In the genomic region with DNA sequence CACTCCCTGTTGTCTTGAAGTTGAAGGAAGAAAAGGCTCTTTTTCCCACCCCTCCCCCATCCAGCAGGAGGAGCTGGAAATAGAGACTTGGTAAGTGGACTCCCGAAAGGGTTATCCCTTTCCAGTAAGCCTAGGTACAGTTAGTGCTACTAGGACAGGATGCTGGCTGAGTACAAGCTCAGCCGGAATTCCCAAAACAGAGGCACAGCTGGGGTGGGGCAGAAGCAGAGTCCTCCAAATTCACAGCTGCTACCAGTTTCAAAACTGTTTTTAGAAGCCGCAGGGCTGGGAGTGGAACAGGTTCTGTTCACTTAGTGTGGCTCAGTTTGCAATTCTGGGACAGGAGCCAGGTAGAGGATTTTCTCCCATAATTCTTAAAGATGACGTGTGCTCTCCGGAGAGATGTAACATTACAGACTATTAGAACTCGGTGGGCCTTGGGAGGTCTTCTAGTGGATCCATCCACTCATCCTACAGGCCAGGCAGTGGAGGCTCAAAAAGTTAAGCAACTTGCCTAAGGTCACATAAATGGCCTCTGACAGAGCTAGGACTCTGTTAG, we compare ENCODE assay signal across 10 cellular contexts. TPM values are rescaled to one million over a fixed set of nuclear protein-coding genes. Genes with fewer than 3 reads are reported as not detected.
DNase-seq lines count a peak whose midpoint lies in the region; ATAC-seq, FAIRE-seq and TF ChIP-seq lines count a peak whose summit lies in the region.
"Had no signal": no experiment of that assay in that cellular context is flagged by ENCODE, and none has a peak within 500 bp of the region (broad histone marks: within the 10 kb centered on the region; RNA-seq: fewer than 3 reads in every experiment).

No MANE protein-coding gene starts in this region.

- no peaks in the 10 kb centered on the region for H3K36me3 ChIP-seq in mucosa of descending colon (ENCODE audit: low read depth)
- H3K36me3 ChIP-seq: BLaER1 treated with 17β-estradiol and CSF1 and Interleukin-3, amounts not matched to agents 10 nM and 100 nM had no signal

- H3K4me3 Mint-ChIP-seq in endothelial cell (ENCODE audit: unreplicated experiment) = no peak overlapping the region
- H3K4me3 Mint-ChIP-seq: stimulated activated naive B cell treated with anti-CD40 and anti-IgM and Interleukin-4, amounts not matched to agents 10 μg/mL and 1 μg/mL and 100 μg/mL, for 72 hours had no signal

- ATAC-seq in Right ventricle myocardium inferior (peak; percentile 96), mucosa of descending colon (peak; percentile 27)

- H3K4me3 ChIP-seq in mucosa of descending colon = no peak overlapping the region
- H3K4me3 ChIP-seq: BLaER1 treated with 17β-estradiol and CSF1 and Interleukin-3, amounts not matched to agents 10 nM and 100 nM had no signal

- DNase-seq in Right ventricle myocardium inferior (ENCODE audit: missing footprints) (peak; percentile 76), cardiac septum (ENCODE audit: low spot score) (no peak), endothelial cell (ENCODE audit: low spot score) (peak; percentile 28), mucosa of descending colon (peak in 1 of 3 donors; percentile 8), GDM1 (lab: John Stamatoyannopoulos, UW) (no peak), NCI-H1694 treated with DMSO at 0.1 percent for 48 hours (lab: John Stamatoyannopoulos, UW) (no peak), NCI-H1048 (lab: John Stamatoyannopoulos, UW) (no peak), GM19239 (ENCODE audit: insufficient read length, low spot score) (no peak)

- H3K27me3 Mint-ChIP-seq in endothelial cell (ENCODE audit: unreplicated experiment) = no peaks in the 10 kb centered on the region
- H3K27me3 Mint-ChIP-seq: stimulated activated naive B cell treated with anti-CD40 and anti-IgM and Interleukin-4, amounts not matched to agents 10 μg/mL and 1 μg/mL and 100 μg/mL, for 72 hours had no signal

- H3K9me3 Mint-ChIP-seq in endothelial cell (ENCODE audit: unreplicated experiment) = no peaks in the 10 kb centered on the region

- H3K9me3 ChIP-seq in mucosa of descending colon = no peaks in the 10 kb centered on the region

- no peak for FAIRE-seq in GM19239 (lab: Jason Lieb, UNC)

- H3K4me1 ChIP-seq in mucosa of descending colon (ENCODE audit: low read depth) = no peaks in the 10 kb centered on the region

- TF ChIP-seq CTCF in endothelial cell (IDR thresholded peaks at IDR 0.05; ENCODE audit: unreplicated experiment) (no peak), mucosa of descending colon (IDR thresholded peaks at IDR 0.05) (no peak)

- peak overlapping the region; percentile 93 for H3K27ac Mint-ChIP-seq in endothelial cell (ENCODE audit: unreplicated experiment)
- H3K27ac Mint-ChIP-seq: stimulated activated naive B cell treated with anti-CD40 and anti-IgM and Interleukin-4, amounts not matched to agents 10 μg/mL and 1 μg/mL and 100 μg/mL, for 72 hours had no signal

- intact Hi-C loops in Right ventricle myocardium inferior (cut with DNase I) = loop anchor here (2.0 kb wide), 1 partner anchor 19 kb away; a partner anchor contains a TSS
- intact Hi-C loops in cardiac septum (cut with DNase I) = no loop called here
- intact Hi-C loops in mucosa of descending colon (cut with DNase I, micrococcal nuclease) = no loop called here

- peaks cover under 1% of the 10 kb centered on the region for H3K36me3 Mint-ChIP-seq in endothelial cell (ENCODE audit: low read depth, unreplicated experiment)
- H3K36me3 Mint-ChIP-seq: stimulated activated naive B cell treated with anti-CD40 and anti-IgM and Interleukin-4, amounts not matched to agents 10 μg/mL and 1 μg/mL and 100 μg/mL, for 72 hours had no signal

- H3K4me1 Mint-ChIP-seq in endothelial cell (ENCODE audit: unreplicated experiment) = peaks cover 21% of the 10 kb centered on the region

RNA-seq across cellular contexts. Expression of a gene that starts 19.0 kb away (rescaled TPM):
- total RNA-seq in Right ventricle myocardium inferior (69.2 TPM), cardiac septum (96.4 TPM), endothelial cell (ENCODE audit: unreplicated experiment) (164 TPM), mucosa of descending colon (100 to 1,000 TPM in 1 of 3 donors, 10 to 100 TPM in 2; 88.9 to 107 (median 94.0) TPM)

Comparison
In these comparisons a context has a peak if more than half of its experiments do, and no peak if none do; other contexts are left out.
1. DNase-seq: peak in Right ventricle myocardium inferior (single experiment) and endothelial cell (single experiment); none in cardiac septum (single experiment), GDM1 (single experiment), NCI-H1694 treated with DMSO at 0.1 percent for 48 hours (single experiment), NCI-H1048 (single experiment) and GM19239 (single experiment).